In the genomic region with DNA sequence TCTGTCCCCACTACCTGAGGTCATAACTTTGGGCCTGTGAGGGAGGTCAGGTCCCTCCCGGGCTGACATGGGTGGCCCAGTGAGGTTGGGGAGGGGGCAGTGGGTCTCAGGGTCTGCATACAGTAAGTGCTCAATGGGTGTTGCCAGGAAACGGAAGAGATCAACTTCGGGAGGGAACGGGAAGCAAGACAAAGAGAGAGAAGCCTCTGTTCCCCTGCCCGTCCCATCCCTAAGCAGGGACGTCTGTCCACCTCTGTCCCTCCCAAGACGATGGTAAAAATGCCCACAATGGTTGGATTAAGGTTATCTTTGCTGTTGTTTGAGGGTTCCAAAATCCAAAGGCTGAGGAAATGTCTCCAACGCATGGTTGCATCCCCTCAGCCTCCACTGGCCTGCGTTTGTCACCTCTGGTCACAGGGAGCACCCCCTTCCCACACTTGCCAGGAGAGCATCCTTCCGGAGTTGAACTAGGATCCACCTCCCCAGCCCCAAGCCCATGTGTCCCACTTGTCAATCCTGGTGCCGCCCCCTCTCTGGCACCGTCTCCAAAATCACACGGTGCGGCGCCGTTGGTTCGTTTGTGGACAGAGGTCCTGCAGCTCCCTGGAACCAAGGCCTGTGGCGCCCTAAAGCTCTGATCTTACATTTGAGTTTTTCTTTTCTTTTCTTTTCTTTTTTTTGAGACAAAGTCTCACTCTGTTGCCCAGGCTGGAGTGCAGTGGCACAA, we compare ENCODE assay signal across 1 cellular context.
TF ChIP-seq lines count a peak whose summit lies in the region.

No MANE protein-coding gene starts in this region.

TF ChIP-seq in endothelial cell of umbilical vein, 7 proteins besides CTCF, POLR2A, EP300 and RAD21:
- TF ChIP-seq JUN (IDR thresholded peaks at IDR 0.05; ENCODE audit: borderline replicate concordance, insufficient read depth, insufficient read length, low read depth): no peak
- no peak for TF ChIP-seq GATA2 (IDR thresholded peaks at IDR 0.05; ENCODE audit: insufficient read depth, insufficient read length, low read depth, low read length)
- TF ChIP-seq POLR2AphosphoS5 (IDR thresholded peaks at IDR 0.05; ENCODE audit: insufficient read depth, low read depth, low read length): no peak
- TF ChIP-seq EZH2 (IDR thresholded peaks at IDR 0.05; ENCODE audit: borderline replicate concordance, low read depth, low read length, severe bottlenecking): no peak
- TF ChIP-seq, protein P1, sequence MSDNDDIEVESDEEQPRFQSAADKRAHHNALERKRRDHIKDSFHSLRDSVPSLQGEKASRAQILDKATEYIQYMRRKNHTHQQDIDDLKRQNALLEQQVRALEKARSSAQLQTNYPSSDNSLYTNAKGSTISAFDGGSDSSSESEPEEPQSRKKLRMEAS (IDR thresholded peaks at IDR 0.05; ENCODE audit: insufficient read depth, insufficient read length): no peak
- TF ChIP-seq FOS (IDR thresholded peaks at IDR 0.05; ENCODE audit: borderline replicate concordance, insufficient read depth, low read length): no peak
- TF ChIP-seq MYC (IDR thresholded peaks at IDR 0.05; ENCODE audit: low read depth, low read length): no peak
TF ChIP-seq in endothelial cell of umbilical vein: peak in this region for 0.
